26 cellular contexts compared by ENCODE assay signal in the genomic region with DNA sequence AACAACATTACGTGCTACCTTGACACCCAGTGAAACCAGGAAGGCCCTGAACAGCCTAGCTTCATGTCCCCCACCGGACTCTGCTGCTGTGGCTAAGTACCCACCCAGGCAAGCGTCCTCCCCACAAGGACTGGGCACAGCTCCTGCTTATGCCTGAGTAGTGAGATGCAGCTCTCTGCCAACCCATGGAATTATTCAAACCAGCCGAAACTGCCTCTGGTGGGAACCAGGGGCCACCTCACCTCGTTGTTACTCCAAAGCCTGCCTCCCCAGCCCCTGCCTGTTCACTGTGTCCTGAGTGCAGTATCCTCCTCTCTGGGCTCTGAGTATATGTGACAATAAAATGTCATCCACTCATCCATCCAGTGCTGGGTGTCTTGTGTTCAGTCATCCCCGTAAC. TPM values are rescaled to one million over a fixed set of nuclear protein-coding genes. Genes with fewer than 3 reads are reported as not detected.
"Had no signal": no experiment of that assay in that cellular context is flagged by ENCODE, and none has a peak within 500 bp of the region (broad histone marks: within the 10 kb centered on the region; RNA-seq: fewer than 3 reads in every experiment).

No MANE protein-coding gene starts in this region.

- H3K4me3 Mint-ChIP-seq: activated naive CD8-positive, alpha-beta T cell; endodermal cell; natural killer cell treated with Interleukin-12 subunit alpha and Interleukin-12 subunit beta and Interleukin-15 and Interleukin-18, amount 100 ng/mL, for 72 hours had no signal

- ATAC-seq: body of pancreas; left lobe of liver; mucosa of descending colon; natural killer cell treated with Interleukin-12 subunit alpha and Interleukin-12 subunit beta and Interleukin-15 and Interleukin-18, amount 100 ng/mL, for 72 hours had no signal

- DNase-seq: activated CD4-positive, alpha-beta T cell treated with anti-CD3 and anti-CD28 coated beads for 48 hours; activated CD4-positive, alpha-beta T cell treated with anti-CD3 and anti-CD28 coated beads, Interleukin-2, amount 50 U/mL, for 48 hours; activated CD8-positive, alpha-beta memory T cell treated with anti-CD3 and anti-CD28 coated beads for 24 hours; activated effector memory CD4-positive, alpha-beta T cell treated with Interleukin-2 at 50 U/mL for 16 hours; activated naive CD4-positive, alpha-beta T cell treated with Interleukin-2 at 50 U/mL for 16 hours; body of pancreas; cortex of kidney; endodermal cell; foreskin melanocyte; islet precursor cell; mucosa of descending colon; ovary; retina; stimulated activated CD4-positive, alpha-beta T cell treated with anti-CD3 and anti-CD28 coated beads, Interleukin-15, amount 100 ng/mL, for 24 hours; stimulated activated CD4-positive, alpha-beta T cell treated with anti-CD3 and anti-CD28 coated beads, Interleukin-2, amount 100 ng/mL, for 24 hours; stimulated activated naive CD4-positive, alpha-beta T cell treated with Interleukin-2 at 50 U/mL for 16 hours; transverse colon had no signal

- H3K36me3 ChIP-seq: esophagus muscularis mucosa, neutrophil, ovary, transverse colon had no signal

- H3K4me2 ChIP-seq: hepatocyte had no signal

- H3K4me3 ChIP-seq: body of pancreas, esophagus muscularis mucosa, hepatocyte, lung, mucosa of descending colon, ovary, transverse colon had no signal

- H3K4me1 ChIP-seq: body of pancreas, transverse colon had no signal

- H3K9me3 ChIP-seq: body of pancreas, esophagus muscularis mucosa, mucosa of descending colon, neutrophil, ovary, transverse colon had no signal

- H3K36me3 Mint-ChIP-seq: activated naive CD8-positive, alpha-beta T cell; natural killer cell treated with Interleukin-12 subunit alpha and Interleukin-12 subunit beta and Interleukin-15 and Interleukin-18, amount 100 ng/mL, for 72 hours had no signal

- H3K27me3 ChIP-seq: body of pancreas, hepatocyte, ovary had no signal

- H2AFZ ChIP-seq: hepatocyte had no signal

- H3K9me3 Mint-ChIP-seq: endodermal cell; natural killer cell treated with Interleukin-12 subunit alpha and Interleukin-12 subunit beta and Interleukin-15 and Interleukin-18, amount 100 ng/mL, for 72 hours had no signal

- H3K27ac ChIP-seq: body of pancreas, esophagus muscularis mucosa, hepatocyte, neutrophil, ovary, transverse colon had no signal

- H3K79me2 ChIP-seq: hepatocyte had no signal

- H3K27ac Mint-ChIP-seq: activated naive CD8-positive, alpha-beta T cell; endodermal cell; natural killer cell treated with Interleukin-12 subunit alpha and Interleukin-12 subunit beta and Interleukin-15 and Interleukin-18, amount 100 ng/mL, for 72 hours; progenitor cell of endocrine pancreas had no signal

RNA-seq across cellular contexts. Expression of a gene that starts 52.4 kb away (rescaled TPM):
- total RNA-seq: T-helper 1 cell treated with Interleukin-12 subunit alpha and Interleukin-12 subunit beta and Interleukin-4 antibody, amounts not matched to agents 30 ng/mL and 1 ng/mL, for 36 hours had no signal
